Comparison of ENCODE assay signal across 16 cellular contexts in genomic region chr2:180524458-180524857, GRCh38.
A peak's percentile ranks its signal among the peaks of the same experiment; 100 is the strongest.
DNase-seq lines count a peak whose midpoint lies in the region; TF ChIP-seq lines count a peak whose summit lies in the region.
"Had no signal": no experiment of that assay in that cellular context is flagged by ENCODE, and none has a peak within 500 bp of the region (broad histone marks: within the 10 kb centered on the region; RNA-seq: fewer than 3 reads in every experiment).

No MANE protein-coding gene starts in this region.

- TF ChIP-seq CTCF in neural crest cell (conservative IDR thresholded peaks at IDR 0.05): no peak

- peaks cover 14% of the 10 kb centered on the region for H3K4me1 Mint-ChIP-seq in neural crest cell
- no peaks in the 10 kb centered on the region for H3K4me1 Mint-ChIP-seq in activated T-helper 2 cell treated with anti-CD3 and anti-CD28 coated beads, Interferon-gamma antibody, Interleukin-2, Interleukin-4, amounts not matched to agents 10 μg/mL and 5 μg/mL and 100 μg/mL, durations not matched to agents 14 hours and 24 hours and 36 hours (ENCODE audit: low read depth)

- no peaks in the 10 kb centered on the region for H3K27me3 Mint-ChIP-seq in neural crest cell (ENCODE audit: low read depth)
- no peaks in the 10 kb centered on the region for H3K27me3 Mint-ChIP-seq in activated T-helper 2 cell treated with anti-CD3 and anti-CD28 coated beads, Interferon-gamma antibody, Interleukin-2, Interleukin-4, amounts not matched to agents 10 μg/mL and 5 μg/mL and 100 μg/mL, durations not matched to agents 14 hours and 24 hours and 36 hours (ENCODE audit: low read depth)

- DNase-seq in ELR (ENCODE audit: low read depth): peak; percentile 41
- peak; percentile 16 for DNase-seq in NCI-H2171 (lab: John Stamatoyannopoulos, UW)
- DNase-seq in cerebellar cortex (ENCODE audit: low spot score): peak; percentile 4
- DNase-seq in neural crest cell (ENCODE audit: low read depth, low spot score): no peak
- no peak for DNase-seq in activated T-helper 2 cell treated with anti-CD3 and anti-CD28 coated beads, Interferon-gamma antibody, Interleukin-2, Interleukin-4, amounts not matched to agents 10 μg/mL and 5 μg/mL and 100 μg/mL, durations not matched to agents 14 hours and 24 hours and 36 hours (ENCODE audit: low spot score)
- DNase-seq in SKM-1 treated with dmso at 0.1 percent for 144 hours (lab: John Stamatoyannopoulos, UW; ENCODE audit: unreplicated experiment): no peak
- DNase-seq in NCI-H748 treated with DMSO at 0.1 percent for 48 hours (lab: John Stamatoyannopoulos, UW): no peak
- DNase-seq in foreskin melanocyte: no peak
- DNase-seq: activated gamma-delta T cell; DMS79 treated with DMSO at 0.1 percent for 48 hours; effector CD4-positive, alpha-beta T cell; NCI-H1092 treated with DMSO at 0.1 percent for 48 hours; pancreas; stimulated activated naive CD8-positive, alpha-beta T cell treated with anti-CD3 and anti-CD28 coated beads, Interleukin-15, Interleukin-2, amounts not matched to agents 100 U/mL and 50 U/mL, for 24 hours; WERI-Rb-1 had no signal

- H3K9me3 Mint-ChIP-seq in neural crest cell: peaks cover 8% of the 10 kb centered on the region
- H3K9me3 Mint-ChIP-seq in activated T-helper 2 cell treated with anti-CD3 and anti-CD28 coated beads, Interferon-gamma antibody, Interleukin-2, Interleukin-4, amounts not matched to agents 10 μg/mL and 5 μg/mL and 100 μg/mL, durations not matched to agents 14 hours and 24 hours and 36 hours: no peaks in the 10 kb centered on the region
- H3K9me3 Mint-ChIP-seq: IgD-negative memory B cell had no signal

- no peak overlapping the region for H3K4me3 Mint-ChIP-seq in neural crest cell
- no peak overlapping the region for H3K4me3 Mint-ChIP-seq in activated T-helper 2 cell treated with anti-CD3 and anti-CD28 coated beads, Interferon-gamma antibody, Interleukin-2, Interleukin-4, amounts not matched to agents 10 μg/mL and 5 μg/mL and 100 μg/mL, durations not matched to agents 14 hours and 24 hours and 36 hours (ENCODE audit: low read depth)
- H3K4me3 Mint-ChIP-seq: IgD-negative memory B cell had no signal

- intact Hi-C loops in activated T-helper 2 cell treated with anti-CD3 and anti-CD28 coated beads, Interferon-gamma antibody, Interleukin-2, Interleukin-4, amounts not matched to agents 10 μg/mL and 5 μg/mL and 100 μg/mL, durations not matched to agents 14 hours and 24 hours and 36 hours (cut with micrococcal nuclease): no loop called here

- no peaks in the 10 kb centered on the region for H3K36me3 Mint-ChIP-seq in neural crest cell (ENCODE audit: low read depth)
- H3K36me3 Mint-ChIP-seq in activated T-helper 2 cell treated with anti-CD3 and anti-CD28 coated beads, Interferon-gamma antibody, Interleukin-2, Interleukin-4, amounts not matched to agents 10 μg/mL and 5 μg/mL and 100 μg/mL, durations not matched to agents 14 hours and 24 hours and 36 hours (ENCODE audit: low read depth): no peaks in the 10 kb centered on the region
- H3K36me3 Mint-ChIP-seq: IgD-negative memory B cell had no signal

- peak overlapping the region; percentile 8 for H3K27ac Mint-ChIP-seq in neural crest cell (ENCODE audit: unreplicated experiment)
- no peak overlapping the region for H3K27ac Mint-ChIP-seq in activated T-helper 2 cell treated with anti-CD3 and anti-CD28 coated beads, Interferon-gamma antibody, Interleukin-2, Interleukin-4, amounts not matched to agents 10 μg/mL and 5 μg/mL and 100 μg/mL, durations not matched to agents 14 hours and 24 hours and 36 hours
- H3K27ac Mint-ChIP-seq: IgD-negative memory B cell had no signal

Comparison
In these comparisons a context has a peak if more than half of its experiments do, and no peak if none do; other contexts are left out.
1. DNase-seq: peak in ELR (single experiment), NCI-H2171 (single experiment) and cerebellar cortex (single experiment); none in neural crest cell (single experiment), activated T-helper 2 cell treated with anti-CD3 and anti-CD28 coated beads, Interferon-gamma antibody, Interleukin-2, Interleukin-4, amounts not matched to agents 10 μg/mL and 5 μg/mL and 100 μg/mL, durations not matched to agents 14 hours and 24 hours and 36 hours (single experiment), SKM-1 treated with dmso at 0.1 percent for 144 hours (single experiment), NCI-H748 treated with DMSO at 0.1 percent for 48 hours (single experiment) and foreskin melanocyte (single experiment).